13 cellular contexts compared by ENCODE assay signal in the genomic region with DNA sequence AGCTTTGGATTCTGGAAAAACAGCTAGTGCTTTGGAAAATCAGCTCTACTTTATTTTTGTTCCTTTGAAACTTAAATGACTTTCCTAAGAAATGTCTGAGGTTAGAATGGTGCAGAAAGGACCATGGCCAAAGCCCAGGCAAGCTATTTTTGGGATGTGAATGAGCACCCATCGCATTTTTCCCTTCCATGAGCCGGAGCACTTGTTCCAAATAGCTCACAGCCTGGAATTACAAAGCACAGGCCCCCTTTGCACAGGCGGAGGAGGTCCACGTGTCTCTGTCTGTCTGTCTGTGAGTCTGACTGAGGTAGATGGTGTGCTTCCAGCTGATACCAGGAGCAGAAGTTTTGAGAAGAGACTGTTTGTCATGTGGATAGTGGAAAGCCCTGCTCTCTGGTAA. TPM values are rescaled to one million over a fixed set of nuclear protein-coding genes. Genes with fewer than 3 reads are reported as not detected.
A peak's percentile ranks its signal among the peaks of the same experiment; 100 is the strongest.
DNase-seq lines count a peak whose midpoint lies in the region; ATAC-seq and TF ChIP-seq lines count a peak whose summit lies in the region.
"Had no signal": no experiment of that assay in that cellular context is flagged by ENCODE, and none has a peak within 500 bp of the region (broad histone marks: within the 10 kb centered on the region; RNA-seq: fewer than 3 reads in every experiment).

No MANE protein-coding gene starts in this region.

- no peak for TF ChIP-seq CTCF in tibial nerve (IDR thresholded peaks at IDR 0.05)

- no peak for DNase-seq in activated T-helper 1 cell treated with anti-CD3 and anti-CD28 coated beads, Interleukin-12 subunit alpha, Interleukin-12 subunit beta, Interleukin-2, Interleukin-4 antibody, amounts not matched to agents 30 ng/mL and 10 ng/mL and 1 ng/mL, durations not matched to agents 14 hours and 24 hours and 36 hours (ENCODE audit: low spot score)
- DNase-seq in epithelial cell of prostate (ENCODE audit: low read depth, low spot score) (no peak), tibial nerve (ENCODE audit: low spot score in 2 of 2) (no peak)
- DNase-seq in naive thymus-derived CD4-positive, alpha-beta T cell = no peak
- DNase-seq: CD4-positive, CD25-positive, alpha-beta regulatory T cell; NCI-H2029 treated with DMSO at 0.1 percent for 48 hours; stimulated activated CD4-positive, alpha-beta T cell treated with anti-CD3 and anti-CD28 coated beads, Interleukin-2, amount 100 ng/mL, for 24 hours had no signal

- CTCF ChIA-PET in naive thymus-derived CD4-positive, alpha-beta T cell (lab: Charles Lee) = interaction anchor here (0.6 kb wide), 1 partner anchor 24 kb away, joined by 3 read pairs; no protein-coding TSS in a partner anchor

- TF ChIP-seq POLR2A in tibial nerve (IDR thresholded peaks at IDR 0.05) = no peak

- peak overlapping the region; percentile 88 for H3K27ac Mint-ChIP-seq in activated T-helper 1 cell treated with anti-CD3 and anti-CD28 coated beads, Interleukin-12 subunit alpha, Interleukin-12 subunit beta, Interleukin-2, Interleukin-4 antibody, amounts not matched to agents 30 ng/mL and 10 ng/mL and 1 ng/mL, durations not matched to agents 14 hours and 24 hours and 36 hours
- H3K27ac Mint-ChIP-seq in naive thymus-derived CD4-positive, alpha-beta T cell = no peak overlapping the region
- H3K27ac Mint-ChIP-seq: stimulated activated memory B cell treated with anti-CD40 and anti-IgM and Interleukin-4, amounts not matched to agents 10 μg/mL and 1 μg/mL and 100 μg/mL, for 72 hours had no signal

- intact Hi-C loops in activated T-helper 1 cell treated with anti-CD3 and anti-CD28 coated beads, Interleukin-12 subunit alpha, Interleukin-12 subunit beta, Interleukin-2, Interleukin-4 antibody, amounts not matched to agents 30 ng/mL and 10 ng/mL and 1 ng/mL, durations not matched to agents 14 hours and 24 hours and 36 hours (cut with micrococcal nuclease) = no loop called here
- intact Hi-C loops in naive thymus-derived CD4-positive, alpha-beta T cell (cut with micrococcal nuclease) = no loop called here

- no peak for TF ChIP-seq EP300 in tibial nerve (IDR thresholded peaks at IDR 0.05)

- H3K9me3 Mint-ChIP-seq in activated T-helper 1 cell treated with anti-CD3 and anti-CD28 coated beads, Interleukin-12 subunit alpha, Interleukin-12 subunit beta, Interleukin-2, Interleukin-4 antibody, amounts not matched to agents 30 ng/mL and 10 ng/mL and 1 ng/mL, durations not matched to agents 14 hours and 24 hours and 36 hours = no peaks in the 10 kb centered on the region
- no peaks in the 10 kb centered on the region for H3K9me3 Mint-ChIP-seq in naive thymus-derived CD4-positive, alpha-beta T cell
- H3K9me3 Mint-ChIP-seq: stimulated activated memory B cell treated with anti-CD40 and anti-IgM and Interleukin-4, amounts not matched to agents 10 μg/mL and 1 μg/mL and 100 μg/mL, for 72 hours had no signal

- 65 to 68% methylated on average over 4 of the region's 4 CpGs for WGBS in tibial nerve, 2 donors

- H3K4me3 ChIP-seq in muscle layer of colon (ENCODE audit: low read depth in 1 of 2, low read length in 2 of 2) = no peak overlapping the region
- no peak overlapping the region for H3K4me3 ChIP-seq in tibial nerve
- no peak overlapping the region for H3K4me3 ChIP-seq in naive thymus-derived CD4-positive, alpha-beta T cell (ENCODE audit: low read length)
- H3K4me3 ChIP-seq: SK-N-MC had no signal

- POLR2A ChIA-PET in naive thymus-derived CD4-positive, alpha-beta T cell (lab: Charles Lee) = no interaction called here

- peaks cover 96% of the 10 kb centered on the region for H3K4me1 ChIP-seq in muscle layer of colon (ENCODE audit: insufficient read depth, low read length)
- H3K4me1 ChIP-seq in tibial nerve = peaks cover 0 to 82% (median 41%) of the 10 kb centered on the region in 4 donors
- H3K4me1 ChIP-seq in naive thymus-derived CD4-positive, alpha-beta T cell (ENCODE audit: control insufficient read depth in 2 of 2, insufficient read depth in 2 of 2, low read length in 2 of 2) = peaks cover 12 to 15% of the 10 kb centered on the region in 2 donors

- H3K36me3 ChIP-seq in muscle layer of colon (ENCODE audit: insufficient read depth, low read length) = no peaks in the 10 kb centered on the region
- no peaks in the 10 kb centered on the region for H3K36me3 ChIP-seq in tibial nerve
- H3K36me3 ChIP-seq in naive thymus-derived CD4-positive, alpha-beta T cell (ENCODE audit: control insufficient read depth in 2 of 3, insufficient read depth in 3 of 3, low read length in 3 of 3) = no peaks in the 10 kb centered on the region

- no peaks in the 10 kb centered on the region for H3K9me3 ChIP-seq in muscle layer of colon (ENCODE audit: low read length)
- H3K9me3 ChIP-seq in tibial nerve = no peaks in the 10 kb centered on the region
- no peaks in the 10 kb centered on the region for H3K9me3 ChIP-seq in naive thymus-derived CD4-positive, alpha-beta T cell (ENCODE audit: control insufficient read depth in 2 of 3, low read length in 3 of 3)

- ATAC-seq in GM18502 (IDR thresholded peaks at IDR 0.05; ENCODE audit: poor library complexity, unreplicated experiment) = no peak
- ATAC-seq in HG03460 (IDR thresholded peaks at IDR 0.05; ENCODE audit: unreplicated experiment) = no peak
- no peak for ATAC-seq in naive thymus-derived CD4-positive, alpha-beta T cell
- ATAC-seq: HCT116; stimulated activated memory B cell treated with anti-CD40 and anti-IgM and Interleukin-4, amounts not matched to agents 10 μg/mL and 1 μg/mL and 100 μg/mL, for 72 hours had no signal

- peaks cover 88% of the 10 kb centered on the region for H3K4me1 Mint-ChIP-seq in activated T-helper 1 cell treated with anti-CD3 and anti-CD28 coated beads, Interleukin-12 subunit alpha, Interleukin-12 subunit beta, Interleukin-2, Interleukin-4 antibody, amounts not matched to agents 30 ng/mL and 10 ng/mL and 1 ng/mL, durations not matched to agents 14 hours and 24 hours and 36 hours (ENCODE audit: low read depth)
- H3K4me1 Mint-ChIP-seq in naive thymus-derived CD4-positive, alpha-beta T cell = peaks cover 11 to 74% (median 14%) of the 10 kb centered on the region in 7 donors
- H3K4me1 Mint-ChIP-seq: stimulated activated memory B cell treated with anti-CD40 and anti-IgM and Interleukin-4, amounts not matched to agents 10 μg/mL and 1 μg/mL and 100 μg/mL, for 72 hours had no signal

- peaks cover 51% of the 10 kb centered on the region for H3K36me3 Mint-ChIP-seq in activated T-helper 1 cell treated with anti-CD3 and anti-CD28 coated beads, Interleukin-12 subunit alpha, Interleukin-12 subunit beta, Interleukin-2, Interleukin-4 antibody, amounts not matched to agents 30 ng/mL and 10 ng/mL and 1 ng/mL, durations not matched to agents 14 hours and 24 hours and 36 hours (ENCODE audit: low read depth)
- H3K36me3 Mint-ChIP-seq in naive thymus-derived CD4-positive, alpha-beta T cell = peaks cover 0 to 17% (median 0%) of the 10 kb centered on the region in 5 donors
- H3K36me3 Mint-ChIP-seq: CD4-positive, CD25-positive, alpha-beta regulatory T cell; stimulated activated memory B cell treated with anti-CD40 and anti-IgM and Interleukin-4, amounts not matched to agents 10 μg/mL and 1 μg/mL and 100 μg/mL, for 72 hours had no signal

- H3K27ac ChIP-seq in epithelial cell of prostate = peak overlapping the region; percentile 100
- H3K27ac ChIP-seq in muscle layer of colon (ENCODE audit: low read depth, low read length) = peak overlapping the region; percentile 90
- H3K27ac ChIP-seq in tibial nerve = peak overlapping the region; percentile 12 to 92 (median 48)
- H3K27ac ChIP-seq in naive thymus-derived CD4-positive, alpha-beta T cell (ENCODE audit: low read depth, low read length) = no peak overlapping the region
- H3K27ac ChIP-seq: SK-N-MC had no signal

- H3K27me3 ChIP-seq in muscle layer of colon (ENCODE audit: control insufficient read depth in 1 of 2, insufficient read depth in 2 of 2, low read length in 2 of 2) (no peaks in the 10 kb centered on the region), tibial nerve (no peaks in the 10 kb centered on the region)
- H3K27me3 ChIP-seq in naive thymus-derived CD4-positive, alpha-beta T cell (ENCODE audit: control insufficient read depth in 2 of 2, insufficient read depth in 2 of 2, low read length in 2 of 2) = no peaks in the 10 kb centered on the region

- H3K27me3 Mint-ChIP-seq in activated T-helper 1 cell treated with anti-CD3 and anti-CD28 coated beads, Interleukin-12 subunit alpha, Interleukin-12 subunit beta, Interleukin-2, Interleukin-4 antibody, amounts not matched to agents 30 ng/mL and 10 ng/mL and 1 ng/mL, durations not matched to agents 14 hours and 24 hours and 36 hours (ENCODE audit: insufficient read depth) = no peaks in the 10 kb centered on the region
- H3K27me3 Mint-ChIP-seq in naive thymus-derived CD4-positive, alpha-beta T cell = no peaks in the 10 kb centered on the region
- H3K27me3 Mint-ChIP-seq: CD4-positive, CD25-positive, alpha-beta regulatory T cell had no signal

- H3K4me3 Mint-ChIP-seq in activated T-helper 1 cell treated with anti-CD3 and anti-CD28 coated beads, Interleukin-12 subunit alpha, Interleukin-12 subunit beta, Interleukin-2, Interleukin-4 antibody, amounts not matched to agents 30 ng/mL and 10 ng/mL and 1 ng/mL, durations not matched to agents 14 hours and 24 hours and 36 hours = no peak overlapping the region
- H3K4me3 Mint-ChIP-seq in naive thymus-derived CD4-positive, alpha-beta T cell = no peak overlapping the region
- H3K4me3 Mint-ChIP-seq: CD4-positive, CD25-positive, alpha-beta regulatory T cell; stimulated activated memory B cell treated with anti-CD40 and anti-IgM and Interleukin-4, amounts not matched to agents 10 μg/mL and 1 μg/mL and 100 μg/mL, for 72 hours had no signal

- H3K9ac ChIP-seq in muscle layer of colon (ENCODE audit: low read length) = peak overlapping the region; percentile 15

RNA-seq across cellular contexts. Expression of a gene that starts 50.7 kb away (rescaled TPM):
- total RNA-seq in activated T-helper 1 cell treated with anti-CD3 and anti-CD28 coated beads, Interleukin-12 subunit alpha, Interleukin-12 subunit beta, Interleukin-2, Interleukin-4 antibody, amounts not matched to agents 30 ng/mL and 10 ng/mL and 1 ng/mL, durations not matched to agents 14 hours and 24 hours and 36 hours = 595 and 619 TPM in 2 replicates
- total RNA-seq in tibial nerve = 100 to 1,000 TPM in 2 of 4 donors, 10 to 100 TPM in 2; 87.0 to 136 (median 101) TPM
- total RNA-seq in naive thymus-derived CD4-positive, alpha-beta T cell = 100 to 1,000 TPM in 1 of 5 experiments, 10 to 100 TPM in 2, 1 to 10 TPM in 2; 5.8 to 112 (median 13.4) TPM
- 1 to 10 TPM; 1.1 to 2.6 TPM for polyA plus RNA-seq in naive thymus-derived CD4-positive, alpha-beta T cell
